ENCODE assay signal across 9 cellular contexts in the genomic region with DNA sequence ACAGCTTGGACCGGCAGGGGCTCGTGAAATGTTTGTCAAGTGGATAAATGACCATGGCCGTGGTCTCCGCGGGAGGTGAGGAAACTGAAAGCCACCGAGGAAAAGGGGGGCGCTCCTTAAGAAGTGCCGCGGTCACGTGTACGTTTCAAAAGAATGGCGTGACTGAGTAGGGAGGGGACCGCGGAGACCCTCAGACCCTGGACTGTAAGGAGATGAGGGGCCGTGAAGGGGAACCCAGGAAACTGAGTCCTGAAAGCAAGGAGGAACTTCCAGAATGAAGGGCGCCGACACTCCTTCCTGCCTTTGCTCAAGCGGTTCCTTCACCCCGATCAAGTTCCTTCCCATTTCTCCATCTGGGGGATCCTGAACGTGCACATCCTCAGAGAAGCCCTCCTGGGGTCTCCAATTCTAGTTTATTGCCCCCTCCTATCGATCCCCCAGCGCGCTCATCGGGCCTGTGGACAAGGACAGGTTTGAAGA. TPM values are rescaled to one million over a fixed set of nuclear protein-coding genes. Genes with fewer than 3 reads are reported as not detected.
DNase-seq lines count a peak whose midpoint lies in the region; ATAC-seq and TF ChIP-seq lines count a peak whose summit lies in the region.
"Not testable (repeated sequence)": the region's sequence is repeated elsewhere in the genome, so short reads cannot be mapped to it uniquely, and the experiment has no call there.
"Had no signal": no experiment of that assay in that cellular context is flagged by ENCODE, and none has a peak within 500 bp of the region (broad histone marks: within the 10 kb centered on the region; RNA-seq: fewer than 3 reads in every experiment).

No MANE protein-coding gene starts in this region.

- H3K9me3 Mint-ChIP-seq in activated naive CD4-positive, alpha-beta T cell treated with anti-CD3 and anti-CD28 coated beads, Interleukin-2, amount 50 U/mL, for 72 hours; endodermal cell; osteocyte (ENCODE audit: unreplicated experiment); type B pancreatic cell: not testable (repeated sequence)

- WGBS in endodermal cell (ENCODE audit: insufficient coverage in 1 of 2, insufficient read length in 1 of 2), 2 experiments = 12 to 14% methylated on average over 8 to 16 of the region's 24 CpGs

- H3K27ac Mint-ChIP-seq in activated naive CD4-positive, alpha-beta T cell treated with anti-CD3 and anti-CD28 coated beads, Interleukin-2, amount 50 U/mL, for 72 hours = peak overlapping the region; percentile 92 to 99
- H3K27ac Mint-ChIP-seq in endodermal cell (peak overlapping the region; percentile 91), osteocyte (ENCODE audit: unreplicated experiment) (peak overlapping the region; percentile 93), type B pancreatic cell (peak overlapping the region; percentile 91)

- H3K4me1 Mint-ChIP-seq in endodermal cell = peaks cover 21% of the 10 kb centered on the region
- H3K4me1 Mint-ChIP-seq in osteocyte (ENCODE audit: unreplicated experiment) = peaks cover 40% of the 10 kb centered on the region
- H3K4me1 Mint-ChIP-seq in type B pancreatic cell (ENCODE audit: unreplicated experiment) = peaks cover 30% of the 10 kb centered on the region

- not testable (repeated sequence) for TF ChIP-seq CTCF in GM12865 (IDR thresholded peaks at IDR 0.05; ENCODE audit: insufficient read depth, low read depth, low read length, missing control alignments); endodermal cell (conservative IDR thresholded peaks at IDR 0.05); kidney epithelial cell (IDR thresholded peaks at IDR 0.05; ENCODE audit: insufficient read depth, low read length, poor library complexity, severe bottlenecking); osteocyte (IDR thresholded peaks at IDR 0.05); type B pancreatic cell (conservative IDR thresholded peaks at IDR 0.05)

- peaks cover 28 to 31% of the 10 kb centered on the region in 2 donors for H3K36me3 Mint-ChIP-seq in activated naive CD4-positive, alpha-beta T cell treated with anti-CD3 and anti-CD28 coated beads, Interleukin-2, amount 50 U/mL, for 72 hours
- peaks cover 19% of the 10 kb centered on the region for H3K36me3 Mint-ChIP-seq in endodermal cell (ENCODE audit: low read depth)
- not testable (repeated sequence) for H3K36me3 Mint-ChIP-seq in osteocyte (ENCODE audit: unreplicated experiment); type B pancreatic cell

- peaks cover 25% of the 10 kb centered on the region for H3K36me3 ChIP-seq in endodermal cell (ENCODE audit: control insufficient read depth, insufficient read depth, low read length)
- not testable (repeated sequence) for H3K36me3 ChIP-seq in kidney epithelial cell (ENCODE audit: control insufficient read depth, insufficient read depth, low read length)

- H3K4me1 ChIP-seq in endodermal cell (ENCODE audit: control insufficient read depth, insufficient read depth, low read length) = peaks cover 22% of the 10 kb centered on the region

- H3K27me3 ChIP-seq in endodermal cell (ENCODE audit: control insufficient read depth, insufficient read depth, low read length, poor library complexity, severe bottlenecking); kidney epithelial cell (ENCODE audit: control insufficient read depth, insufficient read depth, low read length): not testable (repeated sequence)

- peak; percentile 4 for ATAC-seq in HG03108 (IDR thresholded peaks at IDR 0.05; ENCODE audit: unreplicated experiment)
- ATAC-seq in activated naive CD4-positive, alpha-beta T cell treated with anti-CD3 and anti-CD28 coated beads, Interleukin-2, amount 50 U/mL, for 72 hours = not testable (repeated sequence)

- H3K9me3 ChIP-seq in endodermal cell (ENCODE audit: control insufficient read depth, low read length) = not testable (repeated sequence)

- not testable (repeated sequence) for H3K27ac ChIP-seq in endodermal cell (ENCODE audit: low read depth, low read length)

- H3K27me3 Mint-ChIP-seq in endodermal cell (ENCODE audit: insufficient read depth); osteocyte (ENCODE audit: unreplicated experiment); type B pancreatic cell: not testable (repeated sequence)

- peak overlapping the region; percentile 95 for H3K4me3 ChIP-seq in GM12865 (ENCODE audit: low read depth, low read length)
- peak overlapping the region; percentile 99 for H3K4me3 ChIP-seq in endodermal cell (ENCODE audit: low read length)
- H3K4me3 ChIP-seq in kidney epithelial cell (ENCODE audit: low read depth, low read length) = peak overlapping the region; percentile 64

- DNase-seq in GM12865 (ENCODE audit: low read depth); activated naive CD4-positive, alpha-beta T cell treated with anti-CD3 and anti-CD28 coated beads, Interleukin-2, amount 50 U/mL, for 72 hours (ENCODE audit: low spot score in 2 of 2); endodermal cell; kidney epithelial cell (ENCODE audit: low read depth); osteocyte (ENCODE audit: extremely low spot score, unreplicated experiment); type B pancreatic cell (ENCODE audit: extremely low spot score, unreplicated experiment): not testable (repeated sequence)
- peak; percentile 21 for DNase-seq in RPMI7951 (ENCODE audit: low read depth)

- H3K4me3 Mint-ChIP-seq in endodermal cell = peak overlapping the region; percentile 98
- H3K4me3 Mint-ChIP-seq in osteocyte (ENCODE audit: unreplicated experiment) = peak overlapping the region; percentile 96
- peak overlapping the region; percentile 97 for H3K4me3 Mint-ChIP-seq in type B pancreatic cell

- peak overlapping the region; percentile 77 for H3K9ac ChIP-seq in endodermal cell (ENCODE audit: extremely low read depth, low read length, poor library complexity, severe bottlenecking)

RNA-seq across cellular contexts. Expression of gene CES2, which starts 0.4 kb away (rescaled TPM):
- total RNA-seq in RPMI7951 (2014; rRNA removed; shearing (Covaris generic)) = 19.2 and 21.3 TPM in 2 replicates
- total RNA-seq in activated naive CD4-positive, alpha-beta T cell treated with anti-CD3 and anti-CD28 coated beads, Interleukin-2, amount 50 U/mL, for 72 hours = 10 to 100 TPM; 26.2 to 29.8 TPM
- total RNA-seq in endodermal cell (10 to 100 TPM; 28.7 to 36.8 TPM), kidney epithelial cell (44.4 and 48.0 TPM in 2 replicates), osteocyte (38.6 and 40.5 TPM in 2 replicates), type B pancreatic cell (ENCODE audit: low replicate concordance) (44.9 and 54.1 TPM in 2 replicates)
- 24.1 TPM for polyA plus RNA-seq in endodermal cell (2013, experiment 1 of 2)
- 20.5 TPM for polyA plus RNA-seq in endodermal cell (2013, experiment 2 of 2)

RNA-seq across cellular contexts. Expression of gene CIAO2B, which starts 0.7 kb away (rescaled TPM):
- total RNA-seq in RPMI7951 (2014; rRNA removed; shearing (Covaris generic)) = 254 and 336 TPM in 2 replicates
- total RNA-seq in activated naive CD4-positive, alpha-beta T cell treated with anti-CD3 and anti-CD28 coated beads, Interleukin-2, amount 50 U/mL, for 72 hours = 100 to 1,000 TPM; 169 to 196 TPM
- total RNA-seq in endodermal cell = 10 to 100 TPM; 70.2 to 87.7 TPM
- polyA plus RNA-seq in endodermal cell (2013, experiment 1 of 2) = 99.2 TPM
- 88.5 TPM for polyA plus RNA-seq in endodermal cell (2013, experiment 2 of 2)
- total RNA-seq in kidney epithelial cell = 156 and 164 TPM in 2 replicates
- total RNA-seq in osteocyte = 65.6 and 69.9 TPM in 2 replicates
- total RNA-seq in type B pancreatic cell (ENCODE audit: low replicate concordance) = 71.3 and 74.2 TPM in 2 replicates

RNA-seq across cellular contexts. Expression of gene RRAD, which starts 9.5 kb away (rescaled TPM):
- 3.4 and 5.1 TPM in 2 replicates for total RNA-seq in RPMI7951 (2014; rRNA removed; shearing (Covaris generic))
- 1 to 10 TPM in 1 of 2 donors, under 1 TPM in 1; 0.99 to 3.8 TPM for total RNA-seq in activated naive CD4-positive, alpha-beta T cell treated with anti-CD3 and anti-CD28 coated beads, Interleukin-2, amount 50 U/mL, for 72 hours
- under 1 TPM in 1 of 2 donors, not detected in 1; 0.55 TPM for total RNA-seq in endodermal cell
- 0.53 TPM for polyA plus RNA-seq in endodermal cell (2013, experiment 1 of 2)
- polyA plus RNA-seq in endodermal cell (2013, experiment 2 of 2) = 0.46 TPM
- total RNA-seq in kidney epithelial cell = 32.9 and 36.8 TPM in 2 replicates
- 0.26 and 0.89 TPM in 2 replicates for total RNA-seq in osteocyte
- 1.3 and 2.5 TPM in 2 replicates for total RNA-seq in type B pancreatic cell (ENCODE audit: low replicate concordance)

RNA-seq across cellular contexts. Expression of gene CDH16, which starts 16.2 kb away (rescaled TPM):
- not detected in 2 replicates for total RNA-seq in RPMI7951 (2014; rRNA removed; shearing (Covaris generic))
- total RNA-seq in activated naive CD4-positive, alpha-beta T cell treated with anti-CD3 and anti-CD28 coated beads, Interleukin-2, amount 50 U/mL, for 72 hours = not detected
- total RNA-seq in endodermal cell = not detected
- not detected for polyA plus RNA-seq in endodermal cell (2013, experiment 1 of 2)
- not detected for polyA plus RNA-seq in endodermal cell (2013, experiment 2 of 2)
- 0.33 and 5.0 TPM in 2 replicates for total RNA-seq in kidney epithelial cell
- total RNA-seq in osteocyte = not detected in 2 replicates
- total RNA-seq in type B pancreatic cell (ENCODE audit: low replicate concordance) = 0.55 and 1.7 TPM in 2 replicates
- total RNA-seq: LHCN-M2 had no signal

RNA-seq across cellular contexts. Expression of gene CES3, which starts 26.2 kb away (rescaled TPM):
- 0.10 TPM in 1 of 2 replicates, not detected in the other for total RNA-seq in RPMI7951 (2014; rRNA removed; shearing (Covaris generic))
- total RNA-seq in activated naive CD4-positive, alpha-beta T cell treated with anti-CD3 and anti-CD28 coated beads, Interleukin-2, amount 50 U/mL, for 72 hours = 1 to 10 TPM in 1 of 2 donors, under 1 TPM in 1; 0.73 to 6.8 TPM
- total RNA-seq in endodermal cell = 1 to 10 TPM; 2.7 to 3.8 TPM
- polyA plus RNA-seq in endodermal cell (2013, experiment 1 of 2) = 6.9 TPM
- polyA plus RNA-seq in endodermal cell (2013, experiment 2 of 2) = 3.8 TPM
- total RNA-seq in kidney epithelial cell = 0.07 TPM in 1 of 2 replicates, not detected in the other
- total RNA-seq in osteocyte = 0.24 and 0.73 TPM in 2 replicates
- 0.48 and 1.1 TPM in 2 replicates for total RNA-seq in type B pancreatic cell (ENCODE audit: low replicate concordance)
